Comparison of ENCODE assay signal across 8 cellular contexts in genomic region chr17:81101614-81102306, GRCh38.
A peak's percentile ranks its signal among the peaks of the same experiment; 100 is the strongest.
DNase-seq lines count a peak whose midpoint lies in the region; ATAC-seq and TF ChIP-seq lines count a peak whose summit lies in the region.

No MANE protein-coding gene starts in this region.

- H3K36me3 ChIP-seq in colonic mucosa: no peaks in the 10 kb centered on the region
- H3K36me3 ChIP-seq in right lobe of liver: peaks cover 0 to 46% (median 18%) of the 10 kb centered on the region in 4 donors

- WGBS in right lobe of liver (ENCODE audit: insufficient coverage, low coverage, low lambda C conversion rate, missing lambda C conversion rate): 7% methylated on average over 3 of the region's 33 CpGs

- POLR2A ChIA-PET in AG04450 (lab: Yijun Ruan, JAX): interaction anchor here (0.6 kb wide), 1 partner anchor 11 kb away, joined by 3 read pairs; no protein-coding TSS in a partner anchor

- DNase-seq in AG04450 (ENCODE audit: low read depth, low spot score): peak; percentile 48
- peak; percentile 87 for DNase-seq in NCI-H69 (lab: John Stamatoyannopoulos, UW)
- peak; percentile 87 for DNase-seq in activated CD4-positive, alpha-beta T cell treated with anti-CD3 and anti-CD28 coated beads, Interleukin-2, amount 50 U/mL, for 1 hour
- DNase-seq in colonic mucosa: peak; percentile 84
- DNase-seq in right lobe of liver: peak; percentile 90 to 94 (median 93)
- DNase-seq in stimulated activated CD4-positive, alpha-beta T cell treated with anti-CD3 and anti-CD28 coated beads, TNF-alpha, amount 100 ng/mL, for 48 hours (ENCODE audit: low read depth in 3 of 3): peak; percentile 78 to 88 (median 80)

- H3K9ac ChIP-seq in colonic mucosa (ENCODE audit: low read depth in 2 of 2, low read length in 2 of 2): no peak overlapping the region

- no peak for TF ChIP-seq POLR2A in right lobe of liver (IDR thresholded peaks at IDR 0.05)

- CTCF ChIA-PET in AG04450 (lab: Charles Lee): interaction anchor here (0.8 to 3.5 kb wide), 12 partner anchors 9 to 112 kb away, joined by 3 to 36 read pairs (median 4); partner anchors contain the start of gene CHMP6

- ATAC-seq in GM18861 (IDR thresholded peaks at IDR 0.05; ENCODE audit: unreplicated experiment) (peak; percentile 83), HG03175 (IDR thresholded peaks at IDR 0.05; ENCODE audit: unreplicated experiment) (peak; percentile 75), right lobe of liver (peak; percentile 83 to 91 (median 85))

- H3K27ac ChIP-seq in AG04450 (ENCODE audit: low read depth, low read length) (no peak overlapping the region), colonic mucosa (no peak overlapping the region), right lobe of liver (peak overlapping the region in 2 of 3 donors; percentile 41 to 57)

- peak; percentile 100 for TF ChIP-seq CTCF in AG04450 (IDR thresholded peaks at IDR 0.05; ENCODE audit: low read depth, low read length)
- TF ChIP-seq CTCF in colonic mucosa (IDR thresholded peaks at IDR 0.05): peak; percentile 100
- TF ChIP-seq CTCF in right lobe of liver (IDR thresholded peaks at IDR 0.05): peak in 3 of 4 donors; percentile 100

- H3K4me3 ChIP-seq in AG04450 (ENCODE audit: low read depth, low read length): no peak overlapping the region
- no peak overlapping the region for H3K4me3 ChIP-seq in colonic mucosa
- no peak overlapping the region for H3K4me3 ChIP-seq in right lobe of liver

- H3K4me1 ChIP-seq in colonic mucosa (peaks cover 11% of the 10 kb centered on the region), right lobe of liver (peaks cover 0 to 31% (median 14%) of the 10 kb centered on the region in 4 donors)

- H3K9me3 ChIP-seq in AG04450 (ENCODE audit: control insufficient read depth, insufficient read depth, low read length) (no peaks in the 10 kb centered on the region), colonic mucosa (no peaks in the 10 kb centered on the region), right lobe of liver (no peaks in the 10 kb centered on the region)

- H3K27me3 ChIP-seq in AG04450 (ENCODE audit: control insufficient read depth, insufficient read depth, low read length) (no peaks in the 10 kb centered on the region), colonic mucosa (no peaks in the 10 kb centered on the region), right lobe of liver (no peaks in the 10 kb centered on the region)

- intact Hi-C loops in colonic mucosa (cut with DNase I): loop anchor here (10.0 kb wide), 1 partner anchor 677 kb away; no protein-coding TSS in a partner anchor
- intact Hi-C loops in right lobe of liver (cut with DNase I): loop anchor here in 1 of 2 donors (5.0 to 10.0 kb wide), 2 partner anchors 79 to 107 kb away; partner anchors contain the start of gene CHMP6

Comparison
In these comparisons a context has a peak if more than half of its experiments do, and no peak if none do; other contexts are left out.
1. H3K27ac ChIP-seq: peak in right lobe of liver (2 of 3); none in AG04450 (single experiment) and colonic mucosa (single experiment).
2. Peak in every context shown above with its lines, with median percentiles within 50 percentile points of each other: DNase-seq, CTCF ChIP-seq and ATAC-seq.